ENCODE assay signal across 17 cellular contexts in the genomic region with DNA sequence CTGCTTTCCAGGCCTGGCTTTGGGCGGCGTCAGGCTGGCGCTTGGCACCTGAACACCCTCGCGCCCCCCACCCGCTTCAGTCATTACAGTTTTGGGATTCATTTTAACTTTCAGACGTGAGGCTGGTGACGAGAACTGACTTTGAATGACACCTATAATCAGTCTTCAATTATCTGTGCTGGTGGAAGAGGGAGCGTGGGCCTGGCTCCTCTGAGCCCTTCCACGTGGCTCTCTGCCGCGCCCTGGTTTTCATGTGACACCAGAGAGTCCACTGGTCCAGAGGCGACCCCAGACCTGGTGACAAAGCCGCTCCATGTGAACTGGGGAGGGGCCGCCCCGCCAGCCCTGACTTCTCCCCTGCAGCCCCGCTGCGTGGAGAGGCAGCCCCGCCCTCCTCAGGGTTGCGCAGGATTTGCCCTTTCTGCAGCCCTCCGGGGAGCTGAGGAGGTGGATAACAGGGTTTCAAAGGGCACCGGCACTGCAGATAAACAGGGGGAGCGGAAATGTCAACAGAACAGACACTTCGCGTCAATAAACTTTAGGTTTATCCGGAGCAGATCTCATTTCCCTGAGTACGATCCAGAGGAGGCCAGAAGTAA. TPM values are rescaled to one million over a fixed set of nuclear protein-coding genes. Genes with fewer than 3 reads are reported as not detected.
DNase-seq lines count a peak whose midpoint lies in the region; ATAC-seq, FAIRE-seq and TF ChIP-seq lines count a peak whose summit lies in the region.
"Had no signal": no experiment of that assay in that cellular context is flagged by ENCODE, and none has a peak within 500 bp of the region (broad histone marks: within the 10 kb centered on the region; RNA-seq: fewer than 3 reads in every experiment).

No MANE protein-coding gene starts in this region.

- DNase-seq in foreskin keratinocyte, result no peak
- no peak for DNase-seq in neural crest cell (ENCODE audit: low read depth, low spot score)
- DNase-seq in stimulated activated effector memory CD8-positive, alpha-beta T cell treated with anti-CD3 and anti-CD28 coated beads, Interleukin-12 subunit alpha, Interleukin-12 subunit beta, amount 100 ng/mL, for 72 hours (ENCODE audit: low spot score in 2 of 2), result no peak
- no peak for DNase-seq in mucosa of gallbladder (ENCODE audit: low spot score)
- no peak for DNase-seq in D721Med (ENCODE audit: insufficient read length, low spot score)
- DNase-seq: activated CD4-positive, alpha-beta T cell treated with anti-CD3 and anti-CD28 coated beads, Interleukin-2, amount 50 U/mL, for 48 hours; left cardiac atrium had no signal

- H3K9ac ChIP-seq in BLaER1 treated with 17β-estradiol and CSF1 and Interleukin-3, amounts not matched to agents 10 nM and 100 nM, result no peak overlapping the region
- no peak overlapping the region for H3K9ac ChIP-seq in HUES48 (ENCODE audit: low read depth, low read length)

- TF ChIP-seq CTCF in foreskin keratinocyte (conservative IDR thresholded peaks at IDR 0.05) (no peak), neural crest cell (conservative IDR thresholded peaks at IDR 0.05) (no peak), D721Med (IDR thresholded peaks at IDR 0.05; ENCODE audit: insufficient read depth, missing control alignments) (no peak)

- H3K4me3 Mint-ChIP-seq in neural crest cell, result peak overlapping the region; percentile 7
- H3K4me3 Mint-ChIP-seq in stimulated activated effector memory CD8-positive, alpha-beta T cell treated with anti-CD3 and anti-CD28 coated beads, Interleukin-12 subunit alpha, Interleukin-12 subunit beta, amount 100 ng/mL, for 72 hours, result no peak overlapping the region
- H3K4me3 Mint-ChIP-seq: activated T-helper 1 cell treated with anti-CD3 and anti-CD28 coated beads, Interleukin-12 subunit alpha, Interleukin-12 subunit beta, Interleukin-2, Interleukin-4 antibody, amounts not matched to agents 30 ng/mL and 10 ng/mL and 1 ng/mL, durations not matched to agents 14 hours and 24 hours and 36 hours had no signal

- no peaks in the 10 kb centered on the region for H3K36me3 ChIP-seq in BLaER1 treated with 17β-estradiol and CSF1 and Interleukin-3, amounts not matched to agents 10 nM and 100 nM
- no peaks in the 10 kb centered on the region for H3K36me3 ChIP-seq in HUES48 (ENCODE audit: control insufficient read depth, insufficient read depth, low read length)
- H3K36me3 ChIP-seq: prostate gland had no signal

- no peaks in the 10 kb centered on the region for H3K9me3 Mint-ChIP-seq in neural crest cell
- H3K9me3 Mint-ChIP-seq in stimulated activated effector memory CD8-positive, alpha-beta T cell treated with anti-CD3 and anti-CD28 coated beads, Interleukin-12 subunit alpha, Interleukin-12 subunit beta, amount 100 ng/mL, for 72 hours, result no peaks in the 10 kb centered on the region

- H3K4me2 ChIP-seq in BLaER1 treated with 17β-estradiol and CSF1 and Interleukin-3, amounts not matched to agents 10 nM and 100 nM, result peak overlapping the region in 9 of 11 experiments; percentile 25 to 72 (median 61); a peak in 18 of 22 replicates

- H3K4me1 ChIP-seq in BLaER1 treated with 17β-estradiol and CSF1 and Interleukin-3, amounts not matched to agents 10 nM and 100 nM, result peaks cover 5 to 24% (median 19%) of the 10 kb centered on the region in 10 experiments; a peak in 18 of 20 replicates
- peaks cover 36% of the 10 kb centered on the region for H3K4me1 ChIP-seq in HUES48 (ENCODE audit: control insufficient read depth, insufficient read depth, low read length)
- H3K4me1 ChIP-seq in foreskin keratinocyte, result peaks cover 9% of the 10 kb centered on the region

- H3K27ac ChIP-seq in BLaER1 treated with 17β-estradiol and CSF1 and Interleukin-3, amounts not matched to agents 10 nM and 100 nM, result no peak overlapping the region
- H3K27ac ChIP-seq in HUES48 (ENCODE audit: low read depth, low read length) (peak overlapping the region; percentile 5), foreskin keratinocyte (peak overlapping the region; percentile 68)
- H3K27ac ChIP-seq: prostate gland, SK-N-MC had no signal

- H3K27me3 Mint-ChIP-seq in neural crest cell (ENCODE audit: low read depth), result peaks cover 23% of the 10 kb centered on the region

- no peak overlapping the region for H3K27ac Mint-ChIP-seq in neural crest cell (ENCODE audit: unreplicated experiment)
- no peak overlapping the region for H3K27ac Mint-ChIP-seq in stimulated activated effector memory CD8-positive, alpha-beta T cell treated with anti-CD3 and anti-CD28 coated beads, Interleukin-12 subunit alpha, Interleukin-12 subunit beta, amount 100 ng/mL, for 72 hours
- H3K27ac Mint-ChIP-seq: activated T-helper 1 cell treated with anti-CD3 and anti-CD28 coated beads, Interleukin-12 subunit alpha, Interleukin-12 subunit beta, Interleukin-2, Interleukin-4 antibody, amounts not matched to agents 30 ng/mL and 10 ng/mL and 1 ng/mL, durations not matched to agents 14 hours and 24 hours and 36 hours had no signal

- FAIRE-seq in D721Med (lab: Jason Lieb, UNC), result no peak
- FAIRE-seq: colon, GM18507, GM19239 had no signal

- peaks cover 0 to 18% (median 0%) of the 10 kb centered on the region in 11 experiments; a peak in 6 of 22 replicates for H4K20me1 ChIP-seq in BLaER1 treated with 17β-estradiol and CSF1 and Interleukin-3, amounts not matched to agents 10 nM and 100 nM

- peaks cover 16% of the 10 kb centered on the region for H3K4me1 Mint-ChIP-seq in neural crest cell
- peaks cover 6% of the 10 kb centered on the region for H3K4me1 Mint-ChIP-seq in stimulated activated effector memory CD8-positive, alpha-beta T cell treated with anti-CD3 and anti-CD28 coated beads, Interleukin-12 subunit alpha, Interleukin-12 subunit beta, amount 100 ng/mL, for 72 hours

- H3K9me3 ChIP-seq in BLaER1 treated with 17β-estradiol and CSF1 and Interleukin-3, amounts not matched to agents 10 nM and 100 nM (replicated peaks in 1 of 11), result peaks cover 9 to 12% (median 10%) of the 10 kb centered on the region in 11 experiments
- H3K9me3 ChIP-seq in HUES48 (ENCODE audit: control insufficient read depth, insufficient read depth, low read length), result no peaks in the 10 kb centered on the region
- H3K9me3 ChIP-seq: prostate gland had no signal

- no peak overlapping the region; a peak in 1 of 20 replicates for H3K4me3 ChIP-seq in BLaER1 treated with 17β-estradiol and CSF1 and Interleukin-3, amounts not matched to agents 10 nM and 100 nM
- H3K4me3 ChIP-seq in HUES48 (ENCODE audit: low read depth, low read length), result peak overlapping the region; percentile 48
- H3K4me3 ChIP-seq: prostate gland, SK-N-MC had no signal

- H3K27me3 ChIP-seq in BLaER1 treated with 17β-estradiol and CSF1 and Interleukin-3, amounts not matched to agents 10 nM and 100 nM, result peaks cover 17 to 33% (median 25%) of the 10 kb centered on the region in 11 experiments
- H3K27me3 ChIP-seq in HUES48 (ENCODE audit: control insufficient read depth, insufficient read depth, low read length) (peaks cover 7% of the 10 kb centered on the region), foreskin keratinocyte (no peaks in the 10 kb centered on the region)

- no peaks in the 10 kb centered on the region for H3K36me3 Mint-ChIP-seq in neural crest cell (ENCODE audit: low read depth)
- no peaks in the 10 kb centered on the region for H3K36me3 Mint-ChIP-seq in stimulated activated effector memory CD8-positive, alpha-beta T cell treated with anti-CD3 and anti-CD28 coated beads, Interleukin-12 subunit alpha, Interleukin-12 subunit beta, amount 100 ng/mL, for 72 hours

- peak; percentile 21 for ATAC-seq in foreskin keratinocyte
- ATAC-seq in stimulated activated effector memory CD8-positive, alpha-beta T cell treated with anti-CD3 and anti-CD28 coated beads, Interleukin-12 subunit alpha, Interleukin-12 subunit beta, amount 100 ng/mL, for 72 hours, result no peak
- ATAC-seq in HG03442 (IDR thresholded peaks at IDR 0.05; ENCODE audit: unreplicated experiment), result no peak
- ATAC-seq: esophagus mucosa, left cardiac atrium had no signal

RNA-seq across cellular contexts. Expression of gene AJAP1, which starts 56.3 kb away (rescaled TPM):
- total RNA-seq in foreskin keratinocyte (13.0 and 13.4 TPM in 2 replicates), neural crest cell (1.2 and 1.4 TPM in 2 replicates), mucosa of gallbladder (0.43 TPM)
- 6.4 and 7.9 TPM in 2 replicates for polyA plus RNA-seq in foreskin keratinocyte
- total RNA-seq: activated T-helper 1 cell treated with anti-CD3 and anti-CD28 coated beads, Interleukin-12 subunit alpha, Interleukin-12 subunit beta, Interleukin-2, Interleukin-4 antibody, amounts not matched to agents 30 ng/mL and 10 ng/mL and 1 ng/mL, durations not matched to agents 14 hours and 24 hours and 36 hours had no signal

Comparison
In these comparisons a context has a peak if more than half of its experiments do, and no peak if none do; other contexts are left out.
1. H3K27ac ChIP-seq: peak in HUES48 (single experiment) and foreskin keratinocyte (single experiment); none in BLaER1 treated with 17β-estradiol and CSF1 and Interleukin-3, amounts not matched to agents 10 nM and 100 nM (0 of 11).